ENCODE assay signal across 2 cellular contexts in the genomic region with DNA sequence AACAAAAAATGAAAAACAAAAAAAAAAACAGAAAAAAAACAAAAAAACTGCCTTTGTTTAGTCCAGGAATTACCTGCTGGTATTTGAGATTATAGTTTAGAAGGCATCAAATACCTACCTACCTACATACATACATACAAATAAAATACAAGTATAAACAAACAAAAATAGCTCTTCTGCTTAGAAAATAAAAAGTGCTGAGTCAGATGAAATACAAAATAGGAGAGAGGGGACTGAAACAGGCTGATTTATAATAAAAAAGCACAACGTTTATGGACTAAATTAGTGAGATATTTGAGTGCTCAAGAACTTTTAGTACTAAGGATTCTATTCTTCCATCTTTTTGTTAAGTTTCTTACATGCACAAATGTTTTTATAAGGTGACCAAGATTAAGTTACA.
A peak's percentile ranks its signal among the peaks of the same experiment; 100 is the strongest.
TF ChIP-seq lines count a peak whose summit lies in the region.

No MANE protein-coding gene starts in this region.

TF ChIP-seq in HepG2, 621 proteins besides CTCF, POLR2A, EP300 and RAD21:
- TF ChIP-seq ZNF232 (CRISPR knock-in tag; IDR thresholded peaks at IDR 0.05; ENCODE audit: borderline replicate concordance): no peak
- TF ChIP-seq, protein P1, sequence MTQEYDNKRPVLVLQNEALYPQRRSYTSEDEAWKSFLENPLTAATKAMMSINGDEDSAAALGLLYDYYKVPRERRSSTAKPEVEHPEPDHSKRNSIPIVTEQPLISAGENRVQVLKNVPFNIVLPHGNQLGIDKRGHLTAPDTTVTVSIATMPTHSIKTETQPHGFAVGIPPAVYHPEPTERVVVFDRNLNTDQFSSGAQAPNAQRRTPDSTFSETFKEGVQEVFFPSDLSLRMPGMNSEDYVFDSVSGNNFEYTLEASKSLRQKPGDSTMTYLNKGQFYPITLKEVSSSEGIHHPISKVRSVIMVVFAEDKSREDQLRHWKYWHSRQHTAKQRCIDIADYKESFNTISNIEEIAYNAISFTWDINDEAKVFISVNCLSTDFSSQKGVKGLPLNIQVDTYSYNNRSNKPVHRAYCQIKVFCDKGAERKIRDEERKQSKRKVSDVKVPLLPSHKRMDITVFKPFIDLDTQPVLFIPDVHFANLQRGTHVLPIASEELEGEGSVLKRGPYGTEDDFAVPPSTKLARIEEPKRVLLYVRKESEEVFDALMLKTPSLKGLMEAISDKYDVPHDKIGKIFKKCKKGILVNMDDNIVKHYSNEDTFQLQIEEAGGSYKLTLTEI (CRISPR knock-in tag; conservative IDR thresholded peaks at IDR 0.05): no peak
- TF ChIP-seq MAFK (conservative IDR thresholded peaks at IDR 0.05 in 1 of 2, IDR thresholded peaks at IDR 0.05 in 1 of 2; ENCODE audit: low read length in 2 of 2): peak; percentile 83 to 96
- no peak for TF ChIP-seq NRL (CRISPR knock-in tag; IDR thresholded peaks at IDR 0.05; ENCODE audit: borderline replicate concordance)
- TF ChIP-seq, protein P2, sequence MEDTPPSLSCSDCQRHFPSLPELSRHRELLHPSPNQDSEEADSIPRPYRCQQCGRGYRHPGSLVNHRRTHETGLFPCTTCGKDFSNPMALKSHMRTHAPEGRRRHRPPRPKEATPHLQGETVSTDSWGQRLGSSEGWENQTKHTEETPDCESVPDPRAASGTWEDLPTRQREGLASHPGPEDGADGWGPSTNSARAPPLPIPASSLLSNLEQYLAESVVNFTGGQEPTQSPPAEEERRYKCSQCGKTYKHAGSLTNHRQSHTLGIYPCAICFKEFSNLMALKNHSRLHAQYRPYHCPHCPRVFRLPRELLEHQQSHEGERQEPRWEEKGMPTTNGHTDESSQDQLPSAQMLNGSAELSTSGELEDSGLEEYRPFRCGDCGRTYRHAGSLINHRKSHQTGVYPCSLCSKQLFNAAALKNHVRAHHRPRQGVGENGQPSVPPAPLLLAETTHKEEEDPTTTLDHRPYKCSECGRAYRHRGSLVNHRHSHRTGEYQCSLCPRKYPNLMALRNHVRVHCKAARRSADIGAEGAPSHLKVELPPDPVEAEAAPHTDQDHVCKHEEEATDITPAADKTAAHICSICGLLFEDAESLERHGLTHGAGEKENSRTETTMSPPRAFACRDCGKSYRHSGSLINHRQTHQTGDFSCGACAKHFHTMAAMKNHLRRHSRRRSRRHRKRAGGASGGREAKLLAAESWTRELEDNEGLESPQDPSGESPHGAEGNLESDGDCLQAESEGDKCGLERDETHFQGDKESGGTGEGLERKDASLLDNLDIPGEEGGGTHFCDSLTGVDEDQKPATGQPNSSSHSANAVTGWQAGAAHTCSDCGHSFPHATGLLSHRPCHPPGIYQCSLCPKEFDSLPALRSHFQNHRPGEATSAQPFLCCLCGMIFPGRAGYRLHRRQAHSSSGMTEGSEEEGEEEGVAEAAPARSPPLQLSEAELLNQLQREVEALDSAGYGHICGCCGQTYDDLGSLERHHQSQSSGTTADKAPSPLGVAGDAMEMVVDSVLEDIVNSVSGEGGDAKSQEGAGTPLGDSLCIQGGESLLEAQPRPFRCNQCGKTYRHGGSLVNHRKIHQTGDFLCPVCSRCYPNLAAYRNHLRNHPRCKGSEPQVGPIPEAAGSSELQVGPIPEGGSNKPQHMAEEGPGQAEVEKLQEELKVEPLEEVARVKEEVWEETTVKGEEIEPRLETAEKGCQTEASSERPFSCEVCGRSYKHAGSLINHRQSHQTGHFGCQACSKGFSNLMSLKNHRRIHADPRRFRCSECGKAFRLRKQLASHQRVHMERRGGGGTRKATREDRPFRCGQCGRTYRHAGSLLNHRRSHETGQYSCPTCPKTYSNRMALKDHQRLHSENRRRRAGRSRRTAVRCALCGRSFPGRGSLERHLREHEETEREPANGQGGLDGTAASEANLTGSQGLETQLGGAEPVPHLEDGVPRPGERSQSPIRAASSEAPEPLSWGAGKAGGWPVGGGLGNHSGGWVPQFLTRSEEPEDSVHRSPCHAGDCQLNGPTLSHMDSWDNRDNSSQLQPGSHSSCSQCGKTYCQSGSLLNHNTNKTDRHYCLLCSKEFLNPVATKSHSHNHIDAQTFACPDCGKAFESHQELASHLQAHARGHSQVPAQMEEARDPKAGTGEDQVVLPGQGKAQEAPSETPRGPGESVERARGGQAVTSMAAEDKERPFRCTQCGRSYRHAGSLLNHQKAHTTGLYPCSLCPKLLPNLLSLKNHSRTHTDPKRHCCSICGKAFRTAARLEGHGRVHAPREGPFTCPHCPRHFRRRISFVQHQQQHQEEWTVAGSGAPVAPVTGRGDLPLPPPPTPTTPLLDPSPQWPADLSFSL (CRISPR knock-in tag; IDR thresholded peaks at IDR 0.05): no peak
- no peak for TF ChIP-seq JARID2 (CRISPR knock-in tag; IDR thresholded peaks at IDR 0.05; ENCODE audit: insufficient replicate concordance)
- TF ChIP-seq MAF1 (CRISPR knock-in tag; IDR thresholded peaks at IDR 0.05; ENCODE audit: borderline replicate concordance): no peak
- TF ChIP-seq ZNF383 (CRISPR knock-in tag; IDR thresholded peaks at IDR 0.05; ENCODE audit: borderline replicate concordance): no peak
- no peak for TF ChIP-seq TSC22D2 (CRISPR knock-in tag; IDR thresholded peaks at IDR 0.05; ENCODE audit: borderline replicate concordance)
- TF ChIP-seq MAFF (IDR thresholded peaks at IDR 0.05; ENCODE audit: low read depth, low read length): peak; percentile 90
- TF ChIP-seq SRSF1 (optimal IDR thresholded peaks at IDR 0.05; ENCODE audit: low read depth, low read length): no peak
- TF ChIP-seq, protein P3, sequence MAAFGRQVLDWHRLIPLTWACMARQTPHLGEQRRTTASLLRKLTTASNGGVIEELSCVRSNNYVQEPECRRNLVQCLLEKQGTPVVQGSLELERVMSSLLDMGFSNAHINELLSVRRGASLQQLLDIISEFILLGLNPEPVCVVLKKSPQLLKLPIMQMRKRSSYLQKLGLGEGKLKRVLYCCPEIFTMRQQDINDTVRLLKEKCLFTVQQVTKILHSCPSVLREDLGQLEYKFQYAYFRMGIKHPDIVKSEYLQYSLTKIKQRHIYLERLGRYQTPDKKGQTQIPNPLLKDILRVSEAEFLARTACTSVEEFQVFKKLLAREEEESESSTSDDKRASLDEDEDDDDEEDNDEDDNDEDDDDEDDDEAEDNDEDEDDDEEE (CRISPR knock-in tag; IDR thresholded peaks at IDR 0.05): no peak
- no peak for TF ChIP-seq ZNF367 (CRISPR knock-in tag; IDR thresholded peaks at IDR 0.05; ENCODE audit: borderline replicate concordance)
- TF ChIP-seq GATA4 (IDR thresholded peaks at IDR 0.05; ENCODE audit: borderline replicate concordance, low read depth): no peak

TF ChIP-seq in H1, 55 proteins besides CTCF, POLR2A, EP300 and RAD21:
- TF ChIP-seq EZH2 (IDR thresholded peaks at IDR 0.05; ENCODE audit: low read depth, low read length, severe bottlenecking) (no peak), SIX5 (IDR thresholded peaks at IDR 0.05; ENCODE audit: low read depth, low read length) (no peak), MAFK (IDR thresholded peaks at IDR 0.05; ENCODE audit: low read depth, low read length) (peak; percentile 86), FOSL1 (IDR thresholded peaks at IDR 0.05; ENCODE audit: insufficient read depth, low read depth, low read length) (no peak)
